ENCODE assay signal across 22 cellular contexts in genomic region chrX:148741441-148741840, GRCh38.
DNase-seq lines count a peak whose midpoint lies in the region; ATAC-seq lines count a peak whose summit lies in the region.
"Had no signal": no experiment of that assay in that cellular context is flagged by ENCODE, and none has a peak within 500 bp of the region (broad histone marks: within the 10 kb centered on the region; RNA-seq: fewer than 3 reads in every experiment).

No MANE protein-coding gene starts in this region.

- H3K36me3 ChIP-seq in HUES48 (ENCODE audit: control insufficient read depth, insufficient read depth, low read length) = no peaks in the 10 kb centered on the region
- no peaks in the 10 kb centered on the region for H3K36me3 ChIP-seq in MG63
- H3K36me3 ChIP-seq: HAP-1 had no signal

- peak; percentile 4 for DNase-seq in Ammon's horn (ENCODE audit: low spot score)
- peak; percentile 16 for DNase-seq in epidermal melanocyte (ENCODE audit: insufficient read length, low spot score)
- DNase-seq in mucosa of gallbladder (ENCODE audit: low spot score) = peak; percentile 19
- no peak for DNase-seq in MG63
- DNase-seq in NCI-H2196 (lab: John Stamatoyannopoulos, UW; ENCODE audit: unreplicated experiment) = no peak
- no peak for DNase-seq in activated CD8-positive, alpha-beta T cell treated with anti-CD3 and anti-CD28 coated beads, Interleukin-2, amount 10 ng/mL, durations not matched to agents 7 days and 5 days
- DNase-seq: AML-193; CD8-positive, alpha-beta memory T cell; GF-D8; KG1; NCI-H1105; NCI-H2029 treated with DMSO at 0.1 percent for 48 hours; NCI-H2171; NCI-H524 treated with DMSO at 0.1 percent for 48 hours; NCI-H82; SIG-M5; SK-N-SH had no signal

- H3K4me3 ChIP-seq in HUES48 (ENCODE audit: low read depth, low read length) (no peak overlapping the region), MG63 (no peak overlapping the region)
- H3K4me3 ChIP-seq: HAP-1 had no signal

- H3K36me3 Mint-ChIP-seq in activated CD8-positive, alpha-beta T cell treated with anti-CD3 and anti-CD28 coated beads, Interleukin-2, amount 10 ng/mL, durations not matched to agents 7 days and 5 days (ENCODE audit: low read depth) = no peaks in the 10 kb centered on the region
- H3K36me3 Mint-ChIP-seq: CD8-positive, alpha-beta memory T cell had no signal

- peak overlapping the region; percentile 28 for H3K27ac ChIP-seq in HUES48 (ENCODE audit: low read depth, low read length)
- H3K27ac ChIP-seq: C4-2B, HL-60 had no signal

- no peak overlapping the region for H3K27ac Mint-ChIP-seq in activated CD8-positive, alpha-beta T cell treated with anti-CD3 and anti-CD28 coated beads, Interleukin-2, amount 10 ng/mL, durations not matched to agents 7 days and 5 days
- H3K27ac Mint-ChIP-seq: CD8-positive, alpha-beta memory T cell had no signal

- no peaks in the 10 kb centered on the region for H3K27me3 Mint-ChIP-seq in activated CD8-positive, alpha-beta T cell treated with anti-CD3 and anti-CD28 coated beads, Interleukin-2, amount 10 ng/mL, durations not matched to agents 7 days and 5 days (ENCODE audit: low read depth)

- peaks cover 5% of the 10 kb centered on the region for H3K4me1 Mint-ChIP-seq in activated CD8-positive, alpha-beta T cell treated with anti-CD3 and anti-CD28 coated beads, Interleukin-2, amount 10 ng/mL, durations not matched to agents 7 days and 5 days (ENCODE audit: low read depth)
- H3K4me1 Mint-ChIP-seq: CD8-positive, alpha-beta memory T cell had no signal

- CTCF ChIA-PET in activated CD8-positive, alpha-beta T cell treated with anti-CD3 and anti-CD28 coated beads, Interleukin-2, amount 10 ng/mL, durations not matched to agents 7 days and 5 days (lab: Charles Lee) = no interaction called here

- H3K4me1 ChIP-seq in HUES48 (ENCODE audit: control insufficient read depth, insufficient read depth, low read length) = peaks cover 14% of the 10 kb centered on the region
- H3K4me1 ChIP-seq: HAP-1 had no signal

- no peaks in the 10 kb centered on the region for H3K9me3 ChIP-seq in HUES48 (ENCODE audit: control insufficient read depth, insufficient read depth, low read length)
- no peaks in the 10 kb centered on the region for H3K9me3 ChIP-seq in MG63
- H3K9me3 ChIP-seq: HAP-1, SK-N-SH had no signal

- ATAC-seq in activated CD8-positive, alpha-beta T cell treated with anti-CD3 and anti-CD28 coated beads, Interleukin-2, amount 10 ng/mL, durations not matched to agents 7 days and 5 days = no peak
- ATAC-seq: Panc1 had no signal

- H3K9me3 Mint-ChIP-seq in activated CD8-positive, alpha-beta T cell treated with anti-CD3 and anti-CD28 coated beads, Interleukin-2, amount 10 ng/mL, durations not matched to agents 7 days and 5 days (ENCODE audit: insufficient read depth) = peaks cover 4% of the 10 kb centered on the region

- no peak overlapping the region for H3K4me3 Mint-ChIP-seq in activated CD8-positive, alpha-beta T cell treated with anti-CD3 and anti-CD28 coated beads, Interleukin-2, amount 10 ng/mL, durations not matched to agents 7 days and 5 days
- H3K4me3 Mint-ChIP-seq: CD8-positive, alpha-beta memory T cell had no signal

- POLR2A ChIA-PET in activated CD8-positive, alpha-beta T cell treated with anti-CD3 and anti-CD28 coated beads, Interleukin-2, amount 10 ng/mL, durations not matched to agents 7 days and 5 days (lab: Charles Lee) = no interaction called here

- H3K9ac ChIP-seq in HUES48 (ENCODE audit: low read depth, low read length) = no peak overlapping the region
- H3K9ac ChIP-seq: SK-N-SH had no signal

- no peaks in the 10 kb centered on the region for H3K27me3 ChIP-seq in HUES48 (ENCODE audit: control insufficient read depth, insufficient read depth, low read length)
- H3K27me3 ChIP-seq in MG63 = no peaks in the 10 kb centered on the region

Comparison
In these comparisons a context has a peak if more than half of its experiments do, and no peak if none do; other contexts are left out.
1. DNase-seq: peak in Ammon's horn (single experiment), epidermal melanocyte (single experiment) and mucosa of gallbladder (single experiment); none in MG63 (single experiment), NCI-H2196 (single experiment) and activated CD8-positive, alpha-beta T cell treated with anti-CD3 and anti-CD28 coated beads, Interleukin-2, amount 10 ng/mL, durations not matched to agents 7 days and 5 days (single experiment).